Comparison of ENCODE assay signal across 8 cellular contexts in the genomic region with DNA sequence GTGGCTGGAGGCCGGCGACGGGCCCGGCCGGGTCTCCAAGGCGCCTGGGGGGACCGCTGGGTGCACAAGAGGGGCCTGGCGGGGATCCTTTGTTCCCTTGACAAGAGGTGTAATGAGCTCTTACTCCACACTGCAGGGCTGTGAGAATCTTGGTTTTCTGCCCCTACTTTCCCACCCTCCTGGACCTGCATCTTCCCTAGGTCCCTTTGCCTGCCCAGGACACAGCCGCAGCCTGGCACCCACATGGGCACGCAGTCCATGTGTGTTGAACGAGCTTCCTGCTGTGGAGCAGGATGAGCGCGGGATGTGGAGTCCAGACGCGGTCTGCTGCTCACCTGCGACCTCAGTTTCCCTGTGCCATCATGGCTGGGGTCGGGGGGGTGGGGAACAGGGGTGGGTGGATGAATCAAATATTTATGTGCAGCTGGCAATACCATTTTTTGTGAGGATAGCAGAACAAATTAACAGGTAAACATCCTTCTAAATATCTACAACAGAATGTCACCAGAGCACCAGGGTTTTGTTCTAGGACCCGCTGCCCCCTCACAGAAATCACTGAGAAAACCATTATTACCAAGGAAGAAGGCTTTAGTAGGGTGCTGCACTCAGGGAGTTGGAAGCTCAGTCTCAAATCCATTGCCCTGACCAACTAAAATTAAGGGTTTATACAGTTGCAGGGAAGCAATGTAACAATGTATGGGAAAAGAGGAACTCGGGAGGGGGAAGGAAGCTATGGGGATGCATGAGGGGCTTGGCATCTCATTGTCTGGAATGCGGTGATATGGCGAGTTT. TPM values are rescaled to one million over a fixed set of nuclear protein-coding genes. Genes with fewer than 3 reads are reported as not detected.
DNase-seq lines count a peak whose midpoint lies in the region; ATAC-seq and TF ChIP-seq lines count a peak whose summit lies in the region.

No MANE protein-coding gene starts in this region.

- H3K4me2 ChIP-seq in KMS-11: no peak overlapping the region; the same call in 1 of the 2 replicates

- peaks cover 11% of the 10 kb centered on the region for H3K4me1 ChIP-seq in KMS-11 (ENCODE audit: low read depth, poor library complexity, severe bottlenecking)
- H3K4me1 ChIP-seq in muscle layer of colon (ENCODE audit: insufficient read depth, low read length): peaks cover 11% of the 10 kb centered on the region

- H3K79me2 ChIP-seq in KMS-11 (ENCODE audit: insufficient read depth, low read depth): peaks cover 23% of the 10 kb centered on the region

- H2AFZ ChIP-seq in KMS-11 (ENCODE audit: low read depth): peak overlapping the region; percentile 76

- H4K20me1 ChIP-seq in KMS-11 (ENCODE audit: insufficient read depth): no peaks in the 10 kb centered on the region

- H3K27ac ChIP-seq in KMS-11 (peak overlapping the region; percentile 96), muscle layer of colon (ENCODE audit: low read depth, low read length) (peak overlapping the region; percentile 86)

- no peak for TF ChIP-seq CTCF in KMS-11 (conservative IDR thresholded peaks at IDR 0.05; ENCODE audit: low read depth, low read length)
- peak; percentile 45 for TF ChIP-seq CTCF in choroid plexus epithelial cell (conservative IDR thresholded peaks at IDR 0.05; ENCODE audit: low read depth, low read length)

- H3K36me3 ChIP-seq in KMS-11 (ENCODE audit: insufficient read depth) (no peaks in the 10 kb centered on the region), muscle layer of colon (ENCODE audit: insufficient read depth, low read length) (peaks cover 3% of the 10 kb centered on the region)

- DNase-seq in DMS79 (lab: John Stamatoyannopoulos, UW) (peak; percentile 2), DMS79 treated with DMSO at 0.1 percent for 48 hours (lab: John Stamatoyannopoulos, UW) (no peak), choroid plexus epithelial cell (ENCODE audit: low read depth) (no peak), mucosa of gallbladder (ENCODE audit: low spot score) (no peak), NCI-H2171 (lab: John Stamatoyannopoulos, UW) (no peak)

- H3K27me3 ChIP-seq in KMS-11 (ENCODE audit: insufficient read depth, low read depth) (no peaks in the 10 kb centered on the region), muscle layer of colon (ENCODE audit: control insufficient read depth in 1 of 2, insufficient read depth in 2 of 2, low read length in 2 of 2) (no peaks in the 10 kb centered on the region)

- no peaks in the 10 kb centered on the region for H3K9me3 ChIP-seq in muscle layer of colon (ENCODE audit: low read length)

- H3K4me3 ChIP-seq in KMS-11 (IDR thresholded peaks at IDR 0.05; ENCODE audit: insufficient read depth, low read depth, low read length) (no peak overlapping the region), choroid plexus epithelial cell (ENCODE audit: low read depth, low read length) (peak overlapping the region; percentile 76), muscle layer of colon (ENCODE audit: low read depth in 1 of 2, low read length in 2 of 2) (peak overlapping the region; percentile 77 to 87)

- H3K9ac ChIP-seq in KMS-11: peak overlapping the region; percentile 97
- no peak overlapping the region for H3K9ac ChIP-seq in muscle layer of colon (ENCODE audit: low read length)

- no peak for ATAC-seq in GM18519 (IDR thresholded peaks at IDR 0.05; ENCODE audit: low FRiP score, unreplicated experiment)

RNA-seq across cellular contexts. Expression of a gene that starts 0.5 kb away (rescaled TPM):
- 55.0 TPM for total RNA-seq in mucosa of gallbladder

RNA-seq across cellular contexts. Expression of a gene that starts 13.5 kb away (rescaled TPM):
- total RNA-seq in mucosa of gallbladder: 92.5 TPM

RNA-seq across cellular contexts. Expression of a gene that starts 47.7 kb away (rescaled TPM):
- 38.4 TPM for total RNA-seq in mucosa of gallbladder
